In genomic region chr5:174559566-174560090, GRCh38 we compare ENCODE assay signal across 31 cellular contexts.
"Had no signal": no experiment of that assay in that cellular context is flagged by ENCODE, and none has a peak within 500 bp of the region (broad histone marks: within the 10 kb centered on the region; RNA-seq: fewer than 3 reads in every experiment).

No MANE protein-coding gene starts in this region.

- ATAC-seq: left ventricle myocardium superior; lower lobe of right lung; mucosa of descending colon; stimulated activated memory B cell treated with anti-CD40 and anti-IgM and Interleukin-4, amounts not matched to agents 10 μg/mL and 1 μg/mL and 100 μg/mL, for 72 hours; stimulated activated naive CD8-positive, alpha-beta T cell treated with anti-CD3 and anti-CD28 coated beads, Interleukin-15, Interleukin-2, amounts not matched to agents 100 U/mL and 50 U/mL, for 24 hours; upper lobe of right lung had no signal

- DNase-seq: effector memory CD4-positive, alpha-beta T cell; erythroblast; esophagus squamous epithelium; hypothalamus; immature natural killer cell; islet precursor cell; left ventricle myocardium superior; lower lobe of right lung; mucosa of descending colon; naive B cell; sigmoid colon; spleen; stimulated activated CD4-positive, alpha-beta T cell treated with anti-CD3 and anti-CD28 coated beads, Interleukin-4, amount 100 ng/mL, for 4 hours; stimulated activated naive CD8-positive, alpha-beta T cell treated with anti-CD3 and anti-CD28 coated beads, Interleukin-15, Interleukin-2, amounts not matched to agents 100 U/mL and 50 U/mL, for 24 hours; upper lobe of right lung; uterus had no signal

- H3K27ac ChIP-seq: esophagus squamous epithelium, lower lobe of right lung, neutrophil, parathyroid adenoma, prostate gland, right atrium auricular region, sigmoid colon, spleen, thoracic aorta, tibial nerve, upper lobe of right lung, uterus had no signal

- H3K4me3 ChIP-seq: esophagus squamous epithelium, lower lobe of right lung, mucosa of descending colon, prostate gland, right atrium auricular region, sigmoid colon, spleen, thoracic aorta, tibial nerve, upper lobe of right lung, uterus had no signal

- H3K9ac ChIP-seq: parathyroid adenoma had no signal

- H3K4me1 Mint-ChIP-seq: immature natural killer cell; memory B cell; naive B cell; stimulated activated memory B cell treated with anti-CD40 and anti-IgM and Interleukin-4, amounts not matched to agents 10 μg/mL and 1 μg/mL and 100 μg/mL, for 72 hours had no signal

- H3K27ac Mint-ChIP-seq: dendritic cell treated with granulocyte-macrophage colony-stimulating factor and Interleukin-4, amounts not matched to agents 40 ng/mL and 50 ng/mL, for 4 days; immature natural killer cell; memory B cell; mesothelial cell of epicardium; naive B cell; natural killer cell treated with Interleukin-12 subunit alpha and Interleukin-12 subunit beta and Interleukin-15 and Interleukin-18, amount 100 ng/mL, for 72 hours; stimulated activated memory B cell treated with anti-CD40 and anti-IgM and Interleukin-4, amounts not matched to agents 10 μg/mL and 1 μg/mL and 100 μg/mL, for 72 hours had no signal

- H3K79me2 ChIP-seq: parathyroid adenoma had no signal

- FAIRE-seq: colon, endothelial cell of umbilical vein, frontal cortex had no signal

- H3K4me1 ChIP-seq: esophagus squamous epithelium, lower lobe of right lung, prostate gland, right atrium auricular region, sigmoid colon, spleen, tibial nerve, upper lobe of right lung, uterus had no signal

- H3K4me3 Mint-ChIP-seq: dendritic cell treated with granulocyte-macrophage colony-stimulating factor and Interleukin-4, amounts not matched to agents 40 ng/mL and 50 ng/mL, for 4 days; immature natural killer cell; memory B cell; mesothelial cell of epicardium; naive B cell; natural killer cell treated with Interleukin-12 subunit alpha and Interleukin-12 subunit beta and Interleukin-15 and Interleukin-18, amount 100 ng/mL, for 72 hours; neural crest cell; stimulated activated memory B cell treated with anti-CD40 and anti-IgM and Interleukin-4, amounts not matched to agents 10 μg/mL and 1 μg/mL and 100 μg/mL, for 72 hours had no signal

- H3K27me3 Mint-ChIP-seq: stimulated activated memory B cell treated with anti-CD40 and anti-IgM and Interleukin-4, amounts not matched to agents 10 μg/mL and 1 μg/mL and 100 μg/mL, for 72 hours had no signal

- H3K27me3 ChIP-seq: right atrium auricular region, tibial nerve, upper lobe of right lung, uterus had no signal

- H3K9me3 Mint-ChIP-seq: dendritic cell treated with granulocyte-macrophage colony-stimulating factor and Interleukin-4, amounts not matched to agents 40 ng/mL and 50 ng/mL, for 4 days; mesothelial cell of epicardium; natural killer cell treated with Interleukin-12 subunit alpha and Interleukin-12 subunit beta and Interleukin-15 and Interleukin-18, amount 100 ng/mL, for 72 hours had no signal

- H3K36me3 ChIP-seq: esophagus squamous epithelium, lower lobe of right lung, neutrophil, prostate gland, right atrium auricular region, sigmoid colon, spleen, thoracic aorta, tibial nerve, upper lobe of right lung, uterus had no signal

- H3K36me3 Mint-ChIP-seq: immature natural killer cell; memory B cell; mesothelial cell of epicardium; naive B cell; natural killer cell treated with Interleukin-12 subunit alpha and Interleukin-12 subunit beta and Interleukin-15 and Interleukin-18, amount 100 ng/mL, for 72 hours; stimulated activated memory B cell treated with anti-CD40 and anti-IgM and Interleukin-4, amounts not matched to agents 10 μg/mL and 1 μg/mL and 100 μg/mL, for 72 hours had no signal

- H3K9me3 ChIP-seq: esophagus squamous epithelium, lower lobe of right lung, mucosa of descending colon, neutrophil, prostate gland, right atrium auricular region, sigmoid colon, spleen, thoracic aorta, tibial nerve, upper lobe of right lung, uterus had no signal
